ENCODE assay signal across 2 cellular contexts in the genomic region with DNA sequence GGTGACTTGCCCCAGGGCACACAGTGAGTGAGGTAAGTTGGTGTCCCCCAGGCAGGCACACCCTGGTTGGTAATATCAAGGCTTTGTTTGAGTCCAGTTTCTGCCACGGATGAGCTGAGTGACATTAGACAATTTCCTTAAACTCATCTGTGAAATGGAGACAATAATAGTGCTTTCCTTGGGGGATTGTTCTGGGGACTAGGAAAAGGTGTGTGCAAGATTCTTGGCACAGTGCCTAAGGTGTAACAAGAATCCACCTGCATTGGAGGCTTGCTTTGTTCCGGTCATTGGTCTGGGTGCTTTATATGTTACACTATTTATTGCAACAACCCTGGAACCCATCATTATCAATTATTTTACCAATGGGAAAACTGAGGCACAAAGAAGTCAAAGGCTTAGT.
A peak's percentile ranks its signal among the peaks of the same experiment; 100 is the strongest.
TF ChIP-seq lines count a peak whose summit lies in the region.

No MANE protein-coding gene starts in this region.

TF ChIP-seq in GM23338, 12 proteins besides CTCF, POLR2A, EP300 and RAD21 (continues in another document):
- TF ChIP-seq POLR2AphosphoS5 (IDR thresholded peaks at IDR 0.05; ENCODE audit: low read depth): no peak
- no peak for TF ChIP-seq JUNB (IDR thresholded peaks at IDR 0.05; ENCODE audit: unreplicated experiment)
- no peak for TF ChIP-seq ETS1 (IDR thresholded peaks at IDR 0.05)
- no peak for TF ChIP-seq NANOG (IDR thresholded peaks at IDR 0.05; ENCODE audit: borderline replicate concordance)
- TF ChIP-seq CREB1 (CRISPR knock-in tag; IDR thresholded peaks at IDR 0.05; ENCODE audit: low read depth): no peak
- TF ChIP-seq, protein P1, sequence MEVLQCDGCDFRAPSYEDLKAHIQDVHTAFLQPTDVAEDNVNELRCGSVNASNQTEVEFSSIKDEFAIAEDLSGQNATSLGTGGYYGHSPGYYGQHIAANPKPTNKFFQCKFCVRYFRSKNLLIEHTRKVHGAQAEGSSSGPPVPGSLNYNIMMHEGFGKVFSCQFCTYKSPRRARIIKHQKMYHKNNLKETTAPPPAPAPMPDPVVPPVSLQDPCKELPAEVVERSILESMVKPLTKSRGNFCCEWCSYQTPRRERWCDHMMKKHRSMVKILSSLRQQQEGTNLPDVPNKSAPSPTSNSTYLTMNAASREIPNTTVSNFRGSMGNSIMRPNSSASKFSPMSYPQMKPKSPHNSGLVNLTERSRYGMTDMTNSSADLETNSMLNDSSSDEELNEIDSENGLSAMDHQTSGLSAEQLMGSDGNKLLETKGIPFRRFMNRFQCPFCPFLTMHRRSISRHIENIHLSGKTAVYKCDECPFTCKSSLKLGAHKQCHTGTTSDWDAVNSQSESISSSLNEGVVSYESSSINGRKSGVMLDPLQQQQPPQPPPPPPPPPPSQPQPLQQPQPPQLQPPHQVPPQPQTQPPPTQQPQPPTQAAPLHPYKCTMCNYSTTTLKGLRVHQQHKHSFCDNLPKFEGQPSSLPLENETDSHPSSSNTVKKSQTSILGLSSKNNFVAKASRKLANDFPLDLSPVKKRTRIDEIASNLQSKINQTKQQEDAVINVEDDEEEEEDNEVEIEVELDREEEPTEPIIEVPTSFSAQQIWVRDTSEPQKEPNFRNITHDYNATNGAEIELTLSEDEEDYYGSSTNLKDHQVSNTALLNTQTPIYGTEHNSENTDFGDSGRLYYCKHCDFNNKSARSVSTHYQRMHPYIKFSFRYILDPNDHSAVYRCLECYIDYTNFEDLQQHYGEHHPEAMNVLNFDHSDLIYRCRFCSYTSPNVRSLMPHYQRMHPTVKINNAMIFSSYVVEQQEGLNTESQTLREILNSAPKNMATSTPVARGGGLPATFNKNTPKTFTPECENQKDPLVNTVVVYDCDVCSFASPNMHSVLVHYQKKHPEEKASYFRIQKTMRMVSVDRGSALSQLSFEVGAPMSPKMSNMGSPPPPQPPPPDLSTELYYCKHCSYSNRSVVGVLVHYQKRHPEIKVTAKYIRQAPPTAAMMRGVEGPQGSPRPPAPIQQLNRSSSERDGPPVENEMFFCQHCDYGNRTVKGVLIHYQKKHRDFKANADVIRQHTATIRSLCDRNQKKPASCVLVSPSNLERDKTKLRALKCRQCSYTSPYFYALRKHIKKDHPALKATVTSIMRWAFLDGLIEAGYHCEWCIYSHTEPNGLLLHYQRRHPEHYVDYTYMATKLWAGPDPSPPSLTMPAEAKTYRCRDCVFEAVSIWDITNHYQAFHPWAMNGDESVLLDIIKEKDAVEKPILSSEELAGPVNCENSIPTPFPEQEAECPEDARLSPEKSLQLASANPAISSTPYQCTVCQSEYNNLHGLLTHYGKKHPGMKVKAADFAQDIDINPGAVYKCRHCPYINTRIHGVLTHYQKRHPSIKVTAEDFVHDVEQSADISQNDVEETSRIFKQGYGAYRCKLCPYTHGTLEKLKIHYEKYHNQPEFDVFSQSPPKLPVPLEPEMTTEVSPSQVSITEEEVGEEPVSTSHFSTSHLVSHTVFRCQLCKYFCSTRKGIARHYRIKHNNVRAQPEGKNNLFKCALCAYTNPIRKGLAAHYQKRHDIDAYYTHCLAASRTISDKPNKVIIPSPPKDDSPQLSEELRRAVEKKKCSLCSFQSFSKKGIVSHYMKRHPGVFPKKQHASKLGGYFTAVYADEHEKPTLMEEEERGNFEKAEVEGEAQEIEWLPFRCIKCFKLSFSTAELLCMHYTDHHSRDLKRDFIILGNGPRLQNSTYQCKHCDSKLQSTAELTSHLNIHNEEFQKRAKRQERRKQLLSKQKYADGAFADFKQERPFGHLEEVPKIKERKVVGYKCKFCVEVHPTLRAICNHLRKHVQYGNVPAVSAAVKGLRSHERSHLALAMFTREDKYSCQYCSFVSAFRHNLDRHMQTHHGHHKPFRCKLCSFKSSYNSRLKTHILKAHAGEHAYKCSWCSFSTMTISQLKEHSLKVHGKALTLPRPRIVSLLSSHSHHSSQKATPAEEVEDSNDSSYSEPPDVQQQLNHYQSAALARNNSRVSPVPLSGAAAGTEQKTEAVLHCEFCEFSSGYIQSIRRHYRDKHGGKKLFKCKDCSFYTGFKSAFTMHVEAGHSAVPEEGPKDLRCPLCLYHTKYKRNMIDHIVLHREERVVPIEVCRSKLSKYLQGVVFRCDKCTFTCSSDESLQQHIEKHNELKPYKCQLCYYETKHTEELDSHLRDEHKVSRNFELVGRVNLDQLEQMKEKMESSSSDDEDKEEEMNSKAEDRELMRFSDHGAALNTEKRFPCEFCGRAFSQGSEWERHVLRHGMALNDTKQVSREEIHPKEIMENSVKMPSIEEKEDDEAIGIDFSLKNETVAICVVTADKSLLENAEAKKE (CRISPR knock-in tag; IDR thresholded peaks at IDR 0.05): no peak
- TF ChIP-seq REST (IDR thresholded peaks at IDR 0.05; ENCODE audit: unreplicated experiment): no peak
- TF ChIP-seq STAT1 (IDR thresholded peaks at IDR 0.05; ENCODE audit: unreplicated experiment): no peak
- TF ChIP-seq ZNF331 (CRISPR knock-in tag; IDR thresholded peaks at IDR 0.05; ENCODE audit: low read depth): no peak
- TF ChIP-seq ZNF114 (CRISPR knock-in tag; IDR thresholded peaks at IDR 0.05): no peak

TF ChIP-seq in K562, 482 proteins besides CTCF, POLR2A, EP300 and RAD21:
- peak; percentile 58 for TF ChIP-seq NFIC (IDR thresholded peaks at IDR 0.05)
- no peak for TF ChIP-seq ARNT (IDR thresholded peaks at IDR 0.05)
